Comparison of ENCODE assay signal across 12 cellular contexts in genomic region chr1:25065246-25066238, GRCh38.
DNase-seq lines count a peak whose midpoint lies in the region; ATAC-seq lines count a peak whose summit lies in the region.
"Had no signal": no experiment of that assay in that cellular context is flagged by ENCODE, and none has a peak within 500 bp of the region (broad histone marks: within the 10 kb centered on the region; RNA-seq: fewer than 3 reads in every experiment).

No MANE protein-coding gene starts in this region.

- peak overlapping the region; percentile 65 for H3K14ac ChIP-seq in neuronal stem cell (ENCODE audit: low read length)

- H3K9ac ChIP-seq in neuronal stem cell (ENCODE audit: low read depth, low read length, poor library complexity) = no peak overlapping the region

- peak overlapping the region; percentile 80 for H3K18ac ChIP-seq in neuronal stem cell (ENCODE audit: low read length)

- no peak overlapping the region for H3K4me2 ChIP-seq in neuronal stem cell (ENCODE audit: insufficient read depth, low read length, poor library complexity, severe bottlenecking)

- H2BK120ac ChIP-seq in neuronal stem cell (ENCODE audit: low read depth, low read length) = no peak overlapping the region

- peak overlapping the region; percentile 30 for H2BK5ac ChIP-seq in neuronal stem cell (ENCODE audit: low read length)

- H3K9me3 ChIP-seq in neuronal stem cell (replicated peaks in 1 of 2; ENCODE audit: control insufficient read depth in 2 of 2, insufficient read depth in 1 of 2, low read depth in 1 of 2, low read length in 2 of 2) = no peaks in the 10 kb centered on the region
- H3K9me3 ChIP-seq: transverse colon had no signal

- no peak overlapping the region for H4K8ac ChIP-seq in neuronal stem cell (ENCODE audit: low read depth, low read length)

- peaks cover 0 to 16% of the 10 kb centered on the region in 2 donors for H3K4me1 ChIP-seq in neuronal stem cell (ENCODE audit: control insufficient read depth in 2 of 2, insufficient read depth in 1 of 2, low read depth in 1 of 2, low read length in 2 of 2)

- H4K91ac ChIP-seq in neuronal stem cell (ENCODE audit: low read depth, low read length, poor library complexity) = no peak overlapping the region

- ATAC-seq in GM19467 (IDR thresholded peaks at IDR 0.05; ENCODE audit: unreplicated experiment) (no peak), GM19395 (IDR thresholded peaks at IDR 0.05; ENCODE audit: unreplicated experiment) (no peak)
- ATAC-seq: esophagus mucosa, left colon had no signal

- no CpG with 5 or more reads among the region's 29 CpGs for WGBS in neuronal stem cell (ENCODE audit: extremely low coverage in 2 of 2, insufficient read length in 2 of 2, insufficient replicate concordance in 1 of 2), 2 donors

- no peak overlapping the region for H2AK5ac ChIP-seq in neuronal stem cell (ENCODE audit: low read depth, low read length)

- H3K4me3 ChIP-seq in neuronal stem cell (ENCODE audit: low read length in 2 of 2) = no peak overlapping the region
- H3K4me3 ChIP-seq: transverse colon had no signal

- peak; percentile 76 for DNase-seq in AG08396 (ENCODE audit: low spot score)
- DNase-seq in GM04504 (ENCODE audit: low read depth) = peak; percentile 35
- peak; percentile 83 for DNase-seq in astrocyte of the hippocampus (ENCODE audit: low read depth, low spot score)
- DNase-seq in neuronal stem cell (ENCODE audit: low spot score) = no peak
- no peak for DNase-seq in stimulated activated CD4-positive, alpha-beta T cell treated with anti-CD3 and anti-CD28 coated beads, Interleukin-15, amount 100 ng/mL, for 24 hours
- no peak for DNase-seq in amygdala (lab: John Stamatoyannopoulos, UW)
- DNase-seq: left colon, NCI-H2081 treated with DMSO at 0.1 percent for 48 hours, transverse colon had no signal

- H2AFZ ChIP-seq in neuronal stem cell (ENCODE audit: low read length) = no peak overlapping the region

- H3K36me3 ChIP-seq in neuronal stem cell (replicated peaks in 1 of 2; ENCODE audit: control insufficient read depth in 2 of 2, insufficient read depth in 2 of 2, low read length in 2 of 2) = no peaks in the 10 kb centered on the region
- H3K36me3 ChIP-seq: transverse colon had no signal

- H2BK12ac ChIP-seq in neuronal stem cell (ENCODE audit: low read length) = no peak overlapping the region

- H3K4ac ChIP-seq in neuronal stem cell (ENCODE audit: low read length) = no peak overlapping the region

- H2BK15ac ChIP-seq in neuronal stem cell (ENCODE audit: low read length) = peak overlapping the region; percentile 2

- no peak overlapping the region for H3K27ac ChIP-seq in neuronal stem cell (replicated peaks; ENCODE audit: low read length)
- H3K27ac ChIP-seq: transverse colon had no signal

- no peak overlapping the region for H3K23ac ChIP-seq in neuronal stem cell (ENCODE audit: low read depth, low read length, poor library complexity)

- peaks cover 0 to 43% (median 0%) of the 10 kb centered on the region in 3 experiments for H3K27me3 ChIP-seq in neuronal stem cell (ENCODE audit: control insufficient read depth in 3 of 3, insufficient read depth in 3 of 3, low read depth in 1 of 3, low read length in 3 of 3)
- H3K27me3 ChIP-seq: transverse colon had no signal

- H3K79me1 ChIP-seq in neuronal stem cell (ENCODE audit: low read depth, low read length) = no peaks in the 10 kb centered on the region

Comparison
In these comparisons a context has a peak if more than half of its experiments do, and no peak if none do; other contexts are left out.
1. DNase-seq: peak in AG08396 (single experiment), GM04504 (single experiment) and astrocyte of the hippocampus (single experiment); none in neuronal stem cell (single experiment), stimulated activated CD4-positive, alpha-beta T cell treated with anti-CD3 and anti-CD28 coated beads, Interleukin-15, amount 100 ng/mL, for 24 hours (single experiment) and amygdala (0 of 56).